16 cellular contexts compared by ENCODE assay signal in the genomic region with DNA sequence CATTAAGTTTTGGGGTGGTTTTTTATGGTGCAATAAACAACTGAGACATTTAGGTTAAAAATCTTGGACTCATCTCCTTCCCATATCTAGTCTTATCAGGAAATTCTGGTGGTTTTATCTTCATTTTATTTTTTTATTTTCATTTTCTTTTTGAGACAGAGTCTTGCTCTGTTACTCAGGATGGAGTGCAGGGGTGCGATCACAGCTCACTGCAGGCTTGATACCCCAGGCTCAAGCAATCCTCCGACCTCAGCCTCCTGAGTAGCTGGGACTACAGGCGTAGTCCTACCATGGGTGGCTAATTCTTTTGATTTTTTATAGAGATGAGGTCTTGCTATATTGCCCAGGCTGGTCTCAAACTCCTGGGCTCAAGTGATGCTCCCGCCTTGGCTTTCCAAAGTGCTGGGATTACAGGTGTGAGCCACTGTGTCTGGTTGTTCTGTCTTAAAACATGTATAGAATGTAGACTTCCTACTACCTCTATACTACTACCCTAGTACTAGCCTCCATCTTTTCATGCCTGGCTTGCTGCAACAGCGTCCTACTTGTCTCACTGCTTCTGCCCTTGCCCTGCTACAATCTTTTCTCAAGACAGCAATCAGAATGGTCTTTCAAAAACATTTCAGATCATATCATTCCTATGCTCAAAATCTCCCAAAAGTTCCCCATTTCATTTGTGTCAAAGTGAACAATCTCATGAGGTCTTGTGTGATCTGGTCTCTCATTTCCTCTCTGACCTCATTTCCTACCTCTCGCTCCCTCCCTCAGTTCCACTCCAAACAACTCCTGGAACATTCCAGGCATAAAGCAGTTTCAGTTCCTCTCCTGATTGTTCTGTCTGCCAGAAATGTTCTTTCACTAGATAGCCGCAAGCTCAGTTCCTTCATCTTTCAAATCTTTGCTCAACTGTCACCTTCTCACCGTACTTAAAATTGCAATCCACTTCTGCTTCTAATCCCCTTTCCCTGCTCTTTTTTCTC. TPM values are rescaled to one million over a fixed set of nuclear protein-coding genes. Genes with fewer than 3 reads are reported as not detected.
DNase-seq lines count a peak whose midpoint lies in the region; ATAC-seq, FAIRE-seq and TF ChIP-seq lines count a peak whose summit lies in the region.
"Had no signal": no experiment of that assay in that cellular context is flagged by ENCODE, and none has a peak within 500 bp of the region (broad histone marks: within the 10 kb centered on the region; RNA-seq: fewer than 3 reads in every experiment).

No MANE protein-coding gene starts in this region.

- POLR2A ChIA-PET in GM12878 (lab: Charles Lee) = no interaction called here

- FAIRE-seq in GM12878 (lab: Jason Lieb, UNC) = no peak

- no peak overlapping the region for H3K9ac ChIP-seq in BLaER1
- H3K9ac ChIP-seq in GM12878 (ENCODE audit: control insufficient read depth, insufficient read depth, low read length) = no peak overlapping the region

- H3K27me3 ChIP-seq in BLaER1 = no peaks in the 10 kb centered on the region
- no peaks in the 10 kb centered on the region for H3K27me3 ChIP-seq in HL-60 (ENCODE audit: insufficient read depth, poor library complexity, severe bottlenecking)
- H3K27me3 ChIP-seq in GM12878 (replicated peaks in 1 of 2; ENCODE audit: control insufficient read depth in 2 of 2, insufficient read depth in 2 of 2, low read length in 1 of 2) = no peaks in the 10 kb centered on the region
- no peaks in the 10 kb centered on the region for H3K27me3 ChIP-seq in left lung
- H3K27me3 ChIP-seq in esophagus muscularis mucosa = peaks cover 0 to 35% (median 0%) of the 10 kb centered on the region in 4 donors
- H3K27me3 ChIP-seq: colonic mucosa, SJCRH30 had no signal

- no peak for TF ChIP-seq CTCF in HL-60 (IDR thresholded peaks at IDR 0.05; ENCODE audit: insufficient read depth, low read length)
- no peak for TF ChIP-seq CTCF in GM12878 (IDR thresholded peaks at IDR 0.05 in 2 of 3, conservative IDR thresholded peaks at IDR 0.05 in 1 of 3; ENCODE audit: control insufficient read depth in 2 of 3, extremely low read depth in 1 of 3, insufficient read depth in 1 of 3, low read depth in 3 of 3, low read length in 3 of 3)
- no peak for TF ChIP-seq CTCF in left lung (IDR thresholded peaks at IDR 0.05)
- TF ChIP-seq CTCF in esophagus muscularis mucosa (IDR thresholded peaks at IDR 0.05) = no peak

- H3K27ac ChIP-seq in BLaER1 (no peak overlapping the region), HL-60 (replicated peaks) (peak overlapping the region; percentile 22), GM12878 (ENCODE audit: control insufficient read depth, insufficient read depth) (no peak overlapping the region), left lung (peak overlapping the region; percentile 68 to 72), esophagus muscularis mucosa (replicated peaks in 1 of 4) (peak overlapping the region in 2 of 4 donors; percentile 1 to 13)
- H3K27ac ChIP-seq: colonic mucosa, SJCRH30 had no signal

- H4K20me1 ChIP-seq in BLaER1 = no peaks in the 10 kb centered on the region
- no peaks in the 10 kb centered on the region for H4K20me1 ChIP-seq in GM12878 (ENCODE audit: control insufficient read depth, insufficient read depth)

- H3K4me2 ChIP-seq in BLaER1 (peak overlapping the region; percentile 54), GM12878 (ENCODE audit: control insufficient read depth, insufficient read depth) (0 out of 2 replicates have a peak overlapping the region, but pooled peaks have one; percentile 41)

- no peaks in the 10 kb centered on the region for H3K9me3 ChIP-seq in BLaER1
- H3K9me3 ChIP-seq in GM12878 (replicated peaks; ENCODE audit: control insufficient read depth, insufficient read depth, low read length) = no peaks in the 10 kb centered on the region
- no peaks in the 10 kb centered on the region for H3K9me3 ChIP-seq in left lung
- no peaks in the 10 kb centered on the region for H3K9me3 ChIP-seq in esophagus muscularis mucosa
- H3K9me3 ChIP-seq: colonic mucosa, SJCRH30 had no signal

- no peaks in the 10 kb centered on the region for H3K79me2 ChIP-seq in GM12878 (ENCODE audit: control insufficient read depth, insufficient read depth, low read length)

- BruUV-seq in GM12878 (replicated peaks; lab: Mats Ljungman, UMichigan) = no TSS peak

- ATAC-seq in GM12878 (peak; percentile 44), left lung (peak; percentile 86), HG02763 (IDR thresholded peaks at IDR 0.05; ENCODE audit: unreplicated experiment) (no peak)
- ATAC-seq: WTC11 had no signal

- H3K4me1 ChIP-seq in BLaER1 = peaks cover 16% of the 10 kb centered on the region
- no peaks in the 10 kb centered on the region for H3K4me1 ChIP-seq in GM12878 (ENCODE audit: control insufficient read depth, insufficient read depth, low read length)
- peaks cover 3 to 44% of the 10 kb centered on the region in 2 donors for H3K4me1 ChIP-seq in left lung
- no peaks in the 10 kb centered on the region for H3K4me1 ChIP-seq in esophagus muscularis mucosa
- H3K4me1 ChIP-seq: colonic mucosa, SJCRH30 had no signal

- DNase-seq in HL-60 (ENCODE audit: low read depth in 1 of 2, low spot score in 1 of 2) (peak in 1 of 2 experiments; percentile 65), GM12878 (ENCODE audit: low read depth, low spot score) (peak; percentile 20), left lung (no peak), esophagus muscularis mucosa (ENCODE audit: extremely low spot score) (no peak)
- no peak for DNase-seq in activated T-cell treated with anti-CD3 and anti-CD28 coated beads, Interleukin-2, amount 50 U/mL, for 1 hour
- DNase-seq in activated CD4-positive, CD25-positive, alpha-beta regulatory T cell (lab: John Stamatoyannopoulos, UW) = no peak
- DNase-seq: AML-193; colonic mucosa; NCI-H526 treated with DMSO at 0.1 percent for 48 hours; SJCRH30; stimulated activated CD4-positive, alpha-beta T cell treated with anti-CD3 and anti-CD28 coated beads, Interleukin-2, amount 100 ng/mL, for 48 hours; stimulated activated naive CD4-positive, alpha-beta T cell treated with Interleukin-2 at 50 U/mL for 16 hours had no signal

- TF ChIP-seq POLR2A in GM12878 (IDR thresholded peaks at IDR 0.05; ENCODE audit: low read depth, low read length) (no peak), esophagus muscularis mucosa (IDR thresholded peaks at IDR 0.05; ENCODE audit: low read depth) (no peak)

- CTCF ChIA-PET in GM12878 (lab: Yijun Ruan, JAX) = no interaction called here

- H2AFZ ChIP-seq in GM12878 (ENCODE audit: control insufficient read depth, low read depth, low read length) = no peak overlapping the region; the same call in none of the 2 replicates

- SMC1A ChIA-PET in GM12878 (lab: Charles Lee; ENCODE audit: uncharacterized antibody, unreplicated experiment) = interaction anchor here (1.0 kb wide), 1 partner anchor 14 kb away, joined by 4 read pairs; no protein-coding TSS in a partner anchor

- H3K4me3 ChIP-seq in BLaER1 (no peak overlapping the region), HL-60 (replicated peaks; ENCODE audit: insufficient read depth, low read length) (no peak overlapping the region), GM12878 (no peak overlapping the region), left lung (no peak overlapping the region), esophagus muscularis mucosa (no peak overlapping the region)
- H3K4me3 ChIP-seq: colonic mucosa, SJCRH30 had no signal

- 37% methylated on average over 8 of the region's 8 CpGs for WGBS in GM12878 (ENCODE audit: insufficient coverage, insufficient replicate concordance, low lambda C conversion rate, missing lambda C conversion rate)
- 72% methylated on average over 8 of the region's 8 CpGs for WGBS in esophagus muscularis mucosa

- H3K36me3 ChIP-seq in BLaER1 (no peaks in the 10 kb centered on the region), GM12878 (ENCODE audit: control insufficient read depth in 2 of 2, insufficient read depth in 2 of 2, low read length in 1 of 2) (no peaks in the 10 kb centered on the region), left lung (no peaks in the 10 kb centered on the region), esophagus muscularis mucosa (no peaks in the 10 kb centered on the region)
- H3K36me3 ChIP-seq: colonic mucosa, SJCRH30 had no signal

- TF ChIP-seq EP300 in GM12878 (IDR thresholded peaks at IDR 0.05; ENCODE audit: borderline replicate concordance in 1 of 2, control insufficient read depth in 1 of 2, low read depth in 2 of 2, low read length in 2 of 2) (no peak), esophagus muscularis mucosa (IDR thresholded peaks at IDR 0.05) (no peak)

- in situ Hi-C loops in GM12878 (cut with MboI) = no loop called here

- intact Hi-C loops in GM12878 (cut with micrococcal nuclease; ENCODE audit: unreplicated experiment) (no loop called here), left lung (cut with DNase I) (no loop called here), esophagus muscularis mucosa (cut with DNase I) (no loop called here)

- RAD21 ChIA-PET in GM12878 (lab: Charles Lee; ENCODE audit: unreplicated experiment) = no interaction called here

- TF ChIP-seq RAD21 in GM12878 (IDR thresholded peaks at IDR 0.05; ENCODE audit: insufficient read depth, low read depth, low read length) = no peak

RNA-seq across cellular contexts. Expression of gene FCGR2A, which starts 5.9 kb away (rescaled TPM):
- total RNA-seq in GM12878 (2013; cell fraction: nucleolus; rRNA removed) = 7.9 and 10.6 TPM in 2 replicates
- total RNA-seq in GM12878 (2014; rRNA removed) (5.0 and 5.7 TPM in 2 replicates), GM12878 (2014; rRNA removed; fragmentation: Illumina TruSeq; extraction: Trizol) (5.3 and 7.0 TPM in 2 replicates), GM12878 (2021) (6.4 and 6.9 TPM in 2 replicates), left lung (100 to 1,000 TPM in 1 of 2 donors, 10 to 100 TPM in 1; 80.0 to 135 TPM), esophagus muscularis mucosa (10 to 100 TPM; 19.0 to 89.0 (median 31.2) TPM)
- 0.41 TPM for polyA plus RNA-seq in GM12878 (2011; ENCODE audit: low read depth)
- polyA plus RNA-seq in GM12878 (2011; rRNA removed) (2.3 and 3.7 TPM in 2 replicates), GM12878 (2014; fragmentation: Illumina TruSeq; extraction: Trizol) (7.4 and 9.3 TPM in 2 replicates), GM12878 (2014; fragmentation: Nextera tagmentation; extraction: Ambion mirVana) (1 to 10 TPM; 3.8 to 4.2 TPM), GM12878 (2014; rRNA removed) (3.2 and 3.3 TPM in 2 replicates), GM12878 (2016; fragmentation: Nextera tagmentation; extraction: Ambion mirVana) (1 to 10 TPM; 3.1 to 3.6 TPM)
- 1.0 TPM in 2 replicates for polyA plus RNA-seq in GM12878 (2011; cell fraction: cytosol; rRNA removed)
- 2.4 and 2.9 TPM in 2 replicates for polyA plus RNA-seq in GM12878 (2011; cell fraction: nucleus; rRNA removed)
- 1.2 and 1.4 TPM in 2 replicates for polyA plus RNA-seq in GM12878 (2012)
- 1.5 and 1.8 TPM in 2 replicates for polyA minus RNA-seq in GM12878 (2011; rRNA and poly(A)+ RNA removed)
- 0.53 and 1.0 TPM in 2 replicates for polyA minus RNA-seq in GM12878 (2011; cell fraction: cytosol; rRNA and poly(A)+ RNA removed)
- polyA minus RNA-seq in GM12878 (2011; cell fraction: nucleus; rRNA and poly(A)+ RNA removed) = 1.3 and 2.4 TPM in 2 replicates

RNA-seq across cellular contexts. Expression of gene HSPA6, which starts 25.0 kb away (rescaled TPM):
- 16.8 and 21.0 TPM in 2 replicates for total RNA-seq in GM12878 (2013; cell fraction: nucleolus; rRNA removed)
- total RNA-seq in GM12878 (2014; rRNA removed) (0.65 and 0.96 TPM in 2 replicates), GM12878 (2014; rRNA removed; fragmentation: Illumina TruSeq; extraction: Trizol) (0.18 and 0.36 TPM in 2 replicates), GM12878 (2021) (1.6 and 1.8 TPM in 2 replicates), left lung (10 to 100 TPM in 1 of 2 donors, 1 to 10 TPM in 1; 7.1 to 18.7 TPM), esophagus muscularis mucosa (1 to 10 TPM; 1.8 to 6.5 (median 3.3) TPM)
- 0.81 TPM for polyA plus RNA-seq in GM12878 (2011; ENCODE audit: low read depth)
- polyA plus RNA-seq in GM12878 (2011; rRNA removed) (0.06 and 0.18 TPM in 2 replicates), GM12878 (2014; fragmentation: Illumina TruSeq; extraction: Trizol) (0.12 and 0.16 TPM in 2 replicates), GM12878 (2014; fragmentation: Nextera tagmentation; extraction: Ambion mirVana) (under 1 TPM; 0.05 to 0.09 TPM), GM12878 (2014; rRNA removed) (1.2 and 1.5 TPM in 2 replicates), GM12878 (2016; fragmentation: Nextera tagmentation; extraction: Ambion mirVana) (1 to 10 TPM; 8.5 to 8.8 TPM)
- polyA plus RNA-seq in GM12878 (2011; cell fraction: cytosol; rRNA removed) = 0.42 and 0.64 TPM in 2 replicates
- 2.0 and 4.2 TPM in 2 replicates for polyA plus RNA-seq in GM12878 (2011; cell fraction: nucleus; rRNA removed)
- 1.1 and 1.4 TPM in 2 replicates for polyA plus RNA-seq in GM12878 (2012)
- polyA minus RNA-seq in GM12878 (2011; rRNA and poly(A)+ RNA removed) = 0.15 and 0.41 TPM in 2 replicates
- 0.94 TPM in 1 of 2 replicates, not detected in the other for polyA minus RNA-seq in GM12878 (2011; cell fraction: cytosol; rRNA and poly(A)+ RNA removed)
- 1.1 and 5.1 TPM in 2 replicates for polyA minus RNA-seq in GM12878 (2011; cell fraction: nucleus; rRNA and poly(A)+ RNA removed)

RNA-seq across cellular contexts. Expression of gene FCGR3A, which starts 50.2 kb away (rescaled TPM):
- total RNA-seq in GM12878 (2013; cell fraction: nucleolus; rRNA removed) = not detected in 2 replicates
- 0.05 TPM in 1 of 2 replicates, not detected in the other for total RNA-seq in GM12878 (2014; rRNA removed)
- not detected in 2 replicates for total RNA-seq in GM12878 (2014; rRNA removed; fragmentation: Illumina TruSeq; extraction: Trizol)
- 0.10 TPM in 1 of 2 replicates, not detected in the other for total RNA-seq in GM12878 (2021)
- not detected for polyA plus RNA-seq in GM12878 (2011; ENCODE audit: low read depth)
- polyA plus RNA-seq in GM12878 (2011; rRNA removed) = not detected in 2 replicates
- polyA plus RNA-seq in GM12878 (2011; cell fraction: cytosol; rRNA removed) = not detected in 2 replicates
- polyA plus RNA-seq in GM12878 (2011; cell fraction: nucleus; rRNA removed) = 0.06 TPM in 1 of 2 replicates, not detected in the other
- polyA plus RNA-seq in GM12878 (2012) = not detected in 2 replicates
- polyA plus RNA-seq in GM12878 (2014; fragmentation: Illumina TruSeq; extraction: Trizol) = not detected in 2 replicates
- not detected for polyA plus RNA-seq in GM12878 (2014; fragmentation: Nextera tagmentation; extraction: Ambion mirVana)
- polyA plus RNA-seq in GM12878 (2014; rRNA removed) = not detected in 2 replicates
- under 1 TPM in 1 of 2 experiments, not detected in 1; 0.09 TPM for polyA plus RNA-seq in GM12878 (2016; fragmentation: Nextera tagmentation; extraction: Ambion mirVana)
- polyA minus RNA-seq in GM12878 (2011; rRNA and poly(A)+ RNA removed) = 0.10 TPM in 1 of 2 replicates, not detected in the other
- not detected in 2 replicates for polyA minus RNA-seq in GM12878 (2011; cell fraction: cytosol; rRNA and poly(A)+ RNA removed)
- polyA minus RNA-seq in GM12878 (2011; cell fraction: nucleus; rRNA and poly(A)+ RNA removed) = not detected in 2 replicates
- 100 to 1,000 TPM in 1 of 2 donors, 10 to 100 TPM in 1; 56.3 to 237 TPM for total RNA-seq in left lung
- total RNA-seq in esophagus muscularis mucosa = 10 to 100 TPM in 2 of 4 donors, 1 to 10 TPM in 2; 7.6 to 18.7 (median 10.2) TPM
- total RNA-seq: renal cortical epithelial cell, SJCRH30 had no signal

Comparison
In these comparisons a context has a peak if more than half of its experiments do, and no peak if none do; other contexts are left out.
1. H3K27ac ChIP-seq: peak in HL-60 (single experiment) and left lung (2 of 2); none in BLaER1 (single experiment) and GM12878 (single experiment).
2. RNA of gene FCGR3A, which starts 50.2 kb away (total RNA-seq): 56.3 to 237 TPM in left lung and 7.6 to 18.7 TPM in esophagus muscularis mucosa; 0.05 to 0.10 TPM in GM12878; every median in the first group is over 4 times any median in the second.